28 cellular contexts compared by ENCODE assay signal in genomic region chr15:85007741-85008140, GRCh38. TPM values are rescaled to one million over a fixed set of nuclear protein-coding genes. Genes with fewer than 3 reads are reported as not detected.
A peak's percentile ranks its signal among the peaks of the same experiment; 100 is the strongest.
DNase-seq lines count a peak whose midpoint lies in the region; ATAC-seq, FAIRE-seq and TF ChIP-seq lines count a peak whose summit lies in the region.
"Had no signal": no experiment of that assay in that cellular context is flagged by ENCODE, and none has a peak within 500 bp of the region (broad histone marks: within the 10 kb centered on the region; RNA-seq: fewer than 3 reads in every experiment).

No MANE protein-coding gene starts in this region.

- no peaks in the 10 kb centered on the region for H3K27me3 ChIP-seq in mucosa of rectum (ENCODE audit: control insufficient read depth in 2 of 2, insufficient read depth in 2 of 2, low read length in 2 of 2)
- H3K27me3 ChIP-seq in stomach, result no peaks in the 10 kb centered on the region
- H3K27me3 ChIP-seq in adrenal gland, result no peaks in the 10 kb centered on the region
- H3K27me3 ChIP-seq: BE2C, pancreas, spleen, testis had no signal

- TF ChIP-seq CTCF in stomach (IDR thresholded peaks at IDR 0.05) (no peak), adrenal gland (IDR thresholded peaks at IDR 0.05) (no peak)

- H3K27ac ChIP-seq in mucosa of rectum (ENCODE audit: low read depth in 2 of 2, low read length in 2 of 2), result peak overlapping the region; percentile 75 to 81
- H3K27ac ChIP-seq in stomach, result peak overlapping the region in 4 of 5 donors; percentile 8 to 80 (median 48)
- peak overlapping the region in 2 of 5 donors; percentile 54 to 84 for H3K27ac ChIP-seq in adrenal gland
- H3K27ac ChIP-seq: testis had no signal

- no peak for TF ChIP-seq EP300 in stomach (IDR thresholded peaks at IDR 0.05)

- peaks cover 45 to 50% of the 10 kb centered on the region in 2 donors for H3K4me1 ChIP-seq in mucosa of rectum (ENCODE audit: control insufficient read depth in 2 of 2, insufficient read depth in 2 of 2, low read length in 2 of 2)
- H3K4me1 ChIP-seq in stomach, result peaks cover 37 to 85% (median 66%) of the 10 kb centered on the region in 4 donors
- H3K4me1 ChIP-seq in adrenal gland (replicated peaks in 1 of 2), result peaks cover 32 to 77% of the 10 kb centered on the region in 2 donors
- H3K4me1 ChIP-seq: BE2C had no signal

- ATAC-seq in GM21737 (IDR thresholded peaks at IDR 0.05; ENCODE audit: unreplicated experiment), result no peak
- ATAC-seq: activated T-cell treated with anti-CD3 and anti-CD28 coated beads, Interleukin-2, amount 50 U/mL, for 72 hours; effector memory CD8-positive, alpha-beta T cell; WTC11 had no signal

- peak overlapping the region; percentile 31 to 37 for H3K4me3 ChIP-seq in mucosa of rectum (ENCODE audit: low read length in 2 of 2)
- H3K4me3 ChIP-seq in stomach, result no peak overlapping the region
- H3K4me3 ChIP-seq in adrenal gland, result no peak overlapping the region
- H3K4me3 ChIP-seq: pancreas, testis had no signal

- intact Hi-C loops in stomach (cut with DNase I; ENCODE audit: low total_unique reads) (no loop called here), adrenal gland (cut with DNase I) (no loop called here)

- no peak for DNase-seq in GM19239 (ENCODE audit: insufficient read length, low spot score)
- DNase-seq in astrocyte of the hippocampus (ENCODE audit: low read depth, low spot score), result peak; percentile 71
- no peak for DNase-seq in stomach
- no peak for DNase-seq in adrenal gland
- DNase-seq in foreskin melanocyte, result no peak
- no peak for DNase-seq in erythroblast (lab: John Stamatoyannopoulos, UW)
- DNase-seq: ACHN; activated CD4-positive, alpha-beta T cell treated with anti-CD3 and anti-CD28 coated beads, Interleukin-2, amount 50 U/mL, for 1 hour; activated naive CD4-positive, alpha-beta T cell treated with anti-CD3 and anti-CD28 coated beads for 36 hours; activated T-cell treated with anti-CD3 and anti-CD28 coated beads, Interleukin-2, amount 50 U/mL, for 72 hours; BE2C; DMS153; effector memory CD8-positive, alpha-beta T cell; H9; midbrain; NCI-H1105; NCI-H2029; NCI-H2227 treated with DMSO at 0.1 percent for 48 hours; nephron progenitor cell; pancreas; SIG-M5; spleen; testis had no signal

- peak; percentile 31 for FAIRE-seq in GM19239 (lab: Jason Lieb, UNC)
- FAIRE-seq: bronchial epithelial cell, colon, pancreas had no signal

- no peaks in the 10 kb centered on the region for H3K9me3 ChIP-seq in mucosa of rectum (ENCODE audit: control insufficient read depth in 2 of 2, low read length in 2 of 2)
- no peaks in the 10 kb centered on the region for H3K9me3 ChIP-seq in stomach
- H3K9me3 ChIP-seq in adrenal gland (replicated peaks in 1 of 3), result no peaks in the 10 kb centered on the region
- H3K9me3 ChIP-seq: BE2C, pancreas, spleen, testis had no signal

- 44 to 93% (median 78%) methylated on average over 2 of the region's 2 CpGs for WGBS in stomach, 5 donors
- 38 to 93% (median 66%) methylated on average over 2 of the region's 2 CpGs for WGBS in adrenal gland, 4 donors

- H3K9ac ChIP-seq in mucosa of rectum (ENCODE audit: low read depth in 1 of 2, low read length in 2 of 2), result peak overlapping the region in 1 of 2 donors; percentile 32

- TF ChIP-seq POLR2A in stomach (IDR thresholded peaks at IDR 0.05) (no peak), adrenal gland (IDR thresholded peaks at IDR 0.05) (no peak), erythroblast (IDR thresholded peaks at IDR 0.05; ENCODE audit: low read length) (no peak)

- H3K36me3 ChIP-seq in mucosa of rectum (ENCODE audit: control insufficient read depth in 2 of 2, insufficient read depth in 2 of 2, low read length in 2 of 2) (no peaks in the 10 kb centered on the region), stomach (no peaks in the 10 kb centered on the region), adrenal gland (replicated peaks in 1 of 2) (no peaks in the 10 kb centered on the region)
- H3K36me3 ChIP-seq: BE2C, pancreas, spleen had no signal

RNA-seq across cellular contexts. Expression of gene PDE8A, which starts 26.1 kb away (rescaled TPM):
- total RNA-seq in stomach, result 10 to 100 TPM; 22.2 to 85.9 (median 58.8) TPM
- polyA plus RNA-seq in stomach, result 10 to 100 TPM; 15.6 to 19.2 (median 16.7) TPM
- 10 to 100 TPM; 47.3 to 92.7 (median 60.1) TPM for total RNA-seq in adrenal gland
- 100 to 1,000 TPM in 1 of 3 donors, 10 to 100 TPM in 2; 83.9 to 123 (median 85.5) TPM for polyA plus RNA-seq in adrenal gland

Comparison
In these comparisons a context has a peak if more than half of its experiments do, and no peak if none do; other contexts are left out.
1. H3K4me3 ChIP-seq: peak in mucosa of rectum (2 of 2); none in stomach (0 of 4) and adrenal gland (0 of 4).